ENCODE assay signal across 12 cellular contexts in the genomic region with DNA sequence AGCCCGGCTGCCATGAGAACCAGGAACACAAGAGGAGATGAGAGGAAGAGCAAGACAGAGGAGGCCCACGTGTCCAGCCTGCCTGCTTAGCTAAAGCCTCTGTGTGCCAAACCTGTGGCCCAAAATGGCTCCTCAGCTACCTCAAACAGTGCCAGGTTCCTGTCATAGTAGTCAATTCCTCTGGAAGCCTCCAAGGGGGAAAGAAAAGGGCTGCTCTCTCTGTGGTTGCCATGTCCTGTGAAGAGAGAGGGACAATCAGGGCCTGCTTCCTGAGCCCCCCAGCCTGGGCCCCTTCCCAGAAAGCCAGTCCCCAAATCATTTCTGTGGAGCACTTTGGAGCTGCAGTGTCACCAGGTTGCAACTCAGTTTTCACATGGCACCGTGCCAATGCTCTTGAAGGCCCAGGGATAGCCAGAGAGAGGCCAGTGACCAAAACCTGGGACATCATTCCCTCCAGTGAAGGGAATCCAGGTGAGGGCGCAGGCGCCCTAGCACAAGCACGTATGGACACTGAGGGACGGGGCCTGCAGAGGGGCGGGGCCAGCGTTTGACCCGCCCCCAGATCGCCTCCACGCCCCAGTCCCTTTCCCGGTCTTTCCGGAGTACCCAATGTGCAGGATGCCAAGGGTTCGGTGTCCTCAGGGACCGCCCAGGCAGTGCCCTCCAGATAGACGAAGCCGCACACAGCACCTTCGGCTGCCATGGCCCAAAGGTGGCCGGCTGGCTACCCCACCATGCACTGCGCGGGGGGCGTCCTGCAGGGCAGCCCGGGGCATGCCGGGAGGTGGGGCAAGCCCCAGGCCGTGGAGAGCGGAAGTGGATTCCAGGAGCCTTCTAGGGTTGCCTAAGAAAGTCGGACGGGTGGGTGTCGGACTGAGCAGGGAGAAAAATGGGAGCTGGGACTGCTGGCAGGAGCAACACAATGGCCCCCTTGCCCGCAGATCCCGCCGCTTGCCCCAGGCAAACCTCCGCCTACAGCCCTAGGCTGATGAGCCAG.
A peak's percentile ranks its signal among the peaks of the same experiment; 100 is the strongest.
DNase-seq lines count a peak whose midpoint lies in the region; ATAC-seq and TF ChIP-seq lines count a peak whose summit lies in the region.
"Had no signal": no experiment of that assay in that cellular context is flagged by ENCODE, and none has a peak within 500 bp of the region (broad histone marks: within the 10 kb centered on the region; RNA-seq: fewer than 3 reads in every experiment).

No MANE protein-coding gene starts in this region.

- peak overlapping the region in 1 of 2 donors; percentile 4 for H3K9ac ChIP-seq in stomach smooth muscle (ENCODE audit: low read length in 2 of 2)

- H3K27me3 ChIP-seq in layer of hippocampus (ENCODE audit: control insufficient read depth, insufficient read depth, low read length) (no peaks in the 10 kb centered on the region), stomach smooth muscle (ENCODE audit: control insufficient read depth in 1 of 2, insufficient read depth in 2 of 2, low read length in 2 of 2) (no peaks in the 10 kb centered on the region)

- no peak for TF ChIP-seq EP300 in Ishikawa (IDR thresholded peaks at IDR 0.05; ENCODE audit: borderline replicate concordance)

- H3K4me1 ChIP-seq in stomach smooth muscle (ENCODE audit: control insufficient read depth, insufficient read depth, low read length) = peaks cover 77% of the 10 kb centered on the region

- H3K4me3 ChIP-seq in choroid plexus epithelial cell (ENCODE audit: low read depth, low read length) (peak overlapping the region; percentile 34), stomach smooth muscle (ENCODE audit: low read length in 2 of 2) (peak overlapping the region in 1 of 2 donors; percentile 40)

- TF ChIP-seq RAD21 in Ishikawa (IDR thresholded peaks at IDR 0.05; ENCODE audit: low read depth) = no peak

- DNase-seq in choroid plexus epithelial cell (ENCODE audit: low read depth) = peak; percentile 26
- DNase-seq in stimulated activated CD4-positive, alpha-beta T cell treated with anti-CD3 and anti-CD28 coated beads, Interleukin-2, amount 100 ng/mL, for 24 hours = no peak
- DNase-seq in stimulated activated naive CD4-positive, alpha-beta T cell treated with Interleukin-2 at 50 U/mL for 16 hours (lab: John Stamatoyannopoulos, UW) = no peak
- DNase-seq: activated CD4-positive, alpha-beta T cell treated with anti-CD3 and anti-CD28 coated beads, Interleukin-2, amount 10 ng/mL, durations not matched to agents 24 days and 14 days; CD8-positive, alpha-beta memory T cell; NCI-H1417 treated with DMSO at 0.1 percent for 48 hours; stimulated activated naive CD8-positive, alpha-beta T cell treated with anti-CD3 and anti-CD28 coated beads, Interleukin-15, amount 100 ng/mL, for 72 hours had no signal

- ATAC-seq in HG03139 (IDR thresholded peaks at IDR 0.05; ENCODE audit: unreplicated experiment) = no peak
- ATAC-seq: stimulated activated naive CD8-positive, alpha-beta T cell treated with anti-CD3 and anti-CD28 coated beads, Interleukin-15, amount 100 ng/mL, for 72 hours had no signal

- no peaks in the 10 kb centered on the region for H3K9me3 ChIP-seq in stomach smooth muscle (ENCODE audit: control insufficient read depth in 2 of 2, low read length in 2 of 2)
- H3K9me3 ChIP-seq: neutrophil had no signal

- peaks cover 37 to 45% of the 10 kb centered on the region in 2 donors for H3K36me3 ChIP-seq in stomach smooth muscle (ENCODE audit: control insufficient read depth in 2 of 2, insufficient read depth in 2 of 2, low read length in 2 of 2)

- H3K27ac ChIP-seq in layer of hippocampus (ENCODE audit: low read depth, low read length) (peak overlapping the region; percentile 31), stomach smooth muscle (ENCODE audit: low read length) (peak overlapping the region; percentile 31)
- H3K27ac ChIP-seq: neutrophil had no signal

- no peak for TF ChIP-seq CTCF in choroid plexus epithelial cell (conservative IDR thresholded peaks at IDR 0.05; ENCODE audit: low read depth, low read length)

TF ChIP-seq in Ishikawa, 13 proteins besides CTCF, POLR2A, EP300 and RAD21:
- TF ChIP-seq NFIC (IDR thresholded peaks at IDR 0.05) = peak; percentile 48; the same call in 1 of the 2 replicates
- no peak for TF ChIP-seq TAF1 (IDR thresholded peaks at IDR 0.05; ENCODE audit: low read depth)
